Comparison of ENCODE assay signal across 8 cellular contexts in genomic region chr16:73878616-73879015, GRCh38.
DNase-seq lines count a peak whose midpoint lies in the region; ATAC-seq and TF ChIP-seq lines count a peak whose summit lies in the region.

No MANE protein-coding gene starts in this region.

- H3K4me1 Mint-ChIP-seq in activated T-cell treated with anti-CD3 and anti-CD28 coated beads, Interleukin-2, amount 50 U/mL, for 72 hours (ENCODE audit: low read depth), result no peaks in the 10 kb centered on the region

- peaks cover 9% of the 10 kb centered on the region for H3K27me3 Mint-ChIP-seq in activated T-cell treated with anti-CD3 and anti-CD28 coated beads, Interleukin-2, amount 50 U/mL, for 72 hours (ENCODE audit: low read depth)

- ATAC-seq in GM21717 (IDR thresholded peaks at IDR 0.05; ENCODE audit: unreplicated experiment), result no peak
- ATAC-seq in activated T-cell treated with anti-CD3 and anti-CD28 coated beads, Interleukin-2, amount 50 U/mL, for 72 hours (replicated peaks in 1 of 2), result no peak

- POLR2A ChIA-PET in HEK293T (lab: Yijun Ruan, JAX), result no interaction called here

- no peak overlapping the region for H3K4me3 Mint-ChIP-seq in activated T-cell treated with anti-CD3 and anti-CD28 coated beads, Interleukin-2, amount 50 U/mL, for 72 hours

- no peaks in the 10 kb centered on the region for H3K9me3 Mint-ChIP-seq in activated T-cell treated with anti-CD3 and anti-CD28 coated beads, Interleukin-2, amount 50 U/mL, for 72 hours

- no peak overlapping the region for H3K4me3 ChIP-seq in choroid plexus epithelial cell (ENCODE audit: low read depth, low read length)

- no peak overlapping the region for H3K27ac Mint-ChIP-seq in activated T-cell treated with anti-CD3 and anti-CD28 coated beads, Interleukin-2, amount 50 U/mL, for 72 hours

- DNase-seq in AML-193 (lab: John Stamatoyannopoulos, UW) (peak; percentile 27 to 55), HEK293T (ENCODE audit: extremely low spot score) (peak; percentile 49), NCI-H748 treated with DMSO at 0.1 percent for 48 hours (lab: John Stamatoyannopoulos, UW) (peak; percentile 36), choroid plexus epithelial cell (ENCODE audit: low read depth) (peak; percentile 88), midbrain (lab: John Stamatoyannopoulos, UW) (peak; percentile 63), ureter (ENCODE audit: low spot score) (no peak)
- no peak for DNase-seq in activated T-cell treated with anti-CD3 and anti-CD28 coated beads, Interleukin-2, amount 50 U/mL, for 72 hours

- no peaks in the 10 kb centered on the region for H3K36me3 Mint-ChIP-seq in activated T-cell treated with anti-CD3 and anti-CD28 coated beads, Interleukin-2, amount 50 U/mL, for 72 hours (ENCODE audit: insufficient read depth in 2 of 2)

- CTCF ChIA-PET in HEK293T (lab: Yijun Ruan, JAX), result interaction anchor here (0.6 to 1.3 kb wide), 12 partner anchors 10 to 514 kb away, joined by 3 to 6 read pairs (median 4); no protein-coding TSS in a partner anchor

- TF ChIP-seq CTCF in choroid plexus epithelial cell (conservative IDR thresholded peaks at IDR 0.05; ENCODE audit: low read depth, low read length), result peak; percentile 73

TF ChIP-seq in HEK293T, 16 proteins besides CTCF, POLR2A, EP300 and RAD21:
- TF ChIP-seq ZNF384 (IDR thresholded peaks at IDR 0.05) (peak; percentile 44; the same call in 1 of the 2 replicates), LEF1 (IDR thresholded peaks at IDR 0.05; ENCODE audit: borderline replicate concordance) (no peak), SUZ12 (IDR thresholded peaks at IDR 0.05) (no peak)

Comparison
In these comparisons a context has a peak if more than half of its experiments do, and no peak if none do; other contexts are left out.
1. DNase-seq: peak in AML-193 (2 of 2), HEK293T (single experiment), NCI-H748 treated with DMSO at 0.1 percent for 48 hours (single experiment), choroid plexus epithelial cell (single experiment) and midbrain (single experiment); none in ureter (single experiment) and activated T-cell treated with anti-CD3 and anti-CD28 coated beads, Interleukin-2, amount 50 U/mL, for 72 hours (0 of 2).